Comparison of ENCODE assay signal across 2 cellular contexts in genomic region chr1:1268284-1268682, GRCh38.
TF ChIP-seq lines count a peak whose summit lies in the region.

No MANE protein-coding gene starts in this region.

TF ChIP-seq in K562, 482 proteins besides CTCF, POLR2A, EP300 and RAD21:
- TF ChIP-seq SUPT5H (IDR thresholded peaks at IDR 0.05): 0 out of 2 replicates have a peak, but pooled peaks have one; percentile 45
- TF ChIP-seq POLR2G (IDR thresholded peaks at IDR 0.05; ENCODE audit: low read depth, low read length): peak; percentile 33
- TF ChIP-seq SREBF2 (CRISPR knock-in tag; IDR thresholded peaks at IDR 0.05): no peak
- peak; percentile 46; the same call in 1 of the 2 replicates for TF ChIP-seq RBFOX2 (IDR thresholded peaks at IDR 0.05; ENCODE audit: low read depth, low read length)

TF ChIP-seq in HEK293T, 16 proteins besides CTCF, POLR2A, EP300 and RAD21:
- TF ChIP-seq PKNOX1 (IDR thresholded peaks at IDR 0.05): no peak
- no peak for TF ChIP-seq SP1 (IDR thresholded peaks at IDR 0.05)
- TF ChIP-seq SUZ12 (IDR thresholded peaks at IDR 0.05): no peak
- no peak for TF ChIP-seq FOXM1 (IDR thresholded peaks at IDR 0.05; ENCODE audit: borderline replicate concordance)
- TF ChIP-seq HDGF (IDR thresholded peaks at IDR 0.05; ENCODE audit: borderline replicate concordance): no peak
- TF ChIP-seq ARNT (IDR thresholded peaks at IDR 0.05): no peak
- no peak for TF ChIP-seq ELF4 (IDR thresholded peaks at IDR 0.05)
